ENCODE assay signal across 23 cellular contexts in the genomic region with DNA sequence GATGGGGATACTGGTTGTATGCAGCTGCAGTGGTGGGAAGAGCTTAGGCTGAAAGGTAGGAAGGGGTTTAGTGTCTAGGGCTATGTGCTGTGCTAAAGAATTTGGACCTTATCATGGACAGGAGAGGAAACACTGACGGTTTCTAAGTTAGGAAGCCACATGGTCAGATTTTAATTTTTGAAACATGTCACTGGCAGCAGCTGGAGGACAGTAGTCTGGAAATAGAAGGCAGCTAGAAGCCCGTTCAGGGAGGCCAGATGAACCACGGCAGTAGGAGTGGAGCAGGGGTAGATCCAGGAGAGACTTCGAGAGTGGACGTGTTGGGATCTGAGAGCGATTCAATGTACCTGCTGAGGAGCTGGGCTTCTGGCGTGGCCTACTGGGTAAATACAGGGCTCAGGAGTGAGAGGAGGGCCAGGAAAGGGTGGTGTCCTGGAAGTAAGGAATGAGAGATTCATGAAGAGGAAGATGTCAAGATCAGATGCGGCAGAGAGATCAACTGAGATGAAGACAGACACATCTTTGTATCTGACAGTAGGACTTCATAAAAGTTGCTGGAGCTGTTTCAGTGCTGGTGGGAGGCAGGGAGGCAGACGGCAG.
"Had no signal": no experiment of that assay in that cellular context is flagged by ENCODE, and none has a peak within 500 bp of the region (broad histone marks: within the 10 kb centered on the region; RNA-seq: fewer than 3 reads in every experiment).

No MANE protein-coding gene starts in this region.

- H3K27me3 ChIP-seq: ascending aorta, ovary, tibial artery had no signal

- H3K4me1 ChIP-seq: ascending aorta, gastroesophageal sphincter, tibial artery had no signal

- ATAC-seq: esophagus mucosa; gastroesophageal sphincter; sciatic nerve; stimulated activated memory B cell treated with anti-CD40 and anti-IgM and Interleukin-4, amounts not matched to agents 10 μg/mL and 1 μg/mL and 100 μg/mL, for 72 hours had no signal

- H3K9me3 Mint-ChIP-seq: activated naive CD4-positive, alpha-beta T cell treated with anti-CD3 and anti-CD28 coated beads, Interleukin-2, amount 50 U/mL, for 24 hours; immature natural killer cell; memory B cell; naive thymus-derived CD8-positive, alpha-beta T cell; stimulated activated memory B cell treated with anti-CD40 and anti-IgM and Interleukin-4, amounts not matched to agents 10 μg/mL and 1 μg/mL and 100 μg/mL, for 72 hours had no signal

- H3K36me3 ChIP-seq: ascending aorta, gastroesophageal sphincter, ovary, tibial artery had no signal

- H3K27me3 Mint-ChIP-seq: activated naive CD4-positive, alpha-beta T cell treated with anti-CD3 and anti-CD28 coated beads, Interleukin-2, amount 50 U/mL, for 24 hours; naive thymus-derived CD8-positive, alpha-beta T cell; stimulated activated memory B cell treated with anti-CD40 and anti-IgM and Interleukin-4, amounts not matched to agents 10 μg/mL and 1 μg/mL and 100 μg/mL, for 72 hours had no signal

- H3K27ac Mint-ChIP-seq: activated naive CD4-positive, alpha-beta T cell treated with anti-CD3 and anti-CD28 coated beads, Interleukin-2, amount 50 U/mL, for 24 hours; immature natural killer cell; memory B cell; naive thymus-derived CD8-positive, alpha-beta T cell; stimulated activated memory B cell treated with anti-CD40 and anti-IgM and Interleukin-4, amounts not matched to agents 10 μg/mL and 1 μg/mL and 100 μg/mL, for 72 hours had no signal

- H3K4me3 ChIP-seq: ascending aorta, gastroesophageal sphincter, mucosa of descending colon, ovary, tibial artery had no signal

- H3K27ac ChIP-seq: ascending aorta, gastroesophageal sphincter, ovary, tibial artery, VCaP had no signal

- DNase-seq: activated CD4-positive, alpha-beta T cell treated with anti-CD3 and anti-CD28 coated beads, Interleukin-2, amount 50 U/mL, for 1 hour; activated CD4-positive, CD25-positive, alpha-beta regulatory T cell treated with anti-CD3 and anti-CD28 coated beads, Interleukin-2, amount 50 U/mL, for 72 hours; activated CD8-positive, alpha-beta memory T cell treated with anti-CD3 and anti-CD28 coated beads, Interleukin-2, amount 50 U/mL, for 4 hours; activated effector memory CD4-positive, alpha-beta T cell treated with anti-CD3 and anti-CD28 coated beads, Interleukin-2, amount 50 U/mL, for 16 hours; activated T-cell treated with anti-CD3 and anti-CD28 coated beads, Interleukin-2, amount 50 U/mL, for 48 hours; cerebellar nuclear complex; cortex of kidney; immature natural killer cell; kidney glomerular epithelial cell; mucosa of descending colon; ovary; stimulated activated CD4-positive, alpha-beta T cell treated with anti-CD3 and anti-CD28 coated beads, Interleukin-4, amount 100 ng/mL, for 4 hours; T-helper 2 cell; tibial artery had no signal

- H3K9me3 ChIP-seq: ascending aorta, gastroesophageal sphincter, mucosa of descending colon, ovary, tibial artery had no signal

- H3K4me3 Mint-ChIP-seq: activated naive CD4-positive, alpha-beta T cell treated with anti-CD3 and anti-CD28 coated beads, Interleukin-2, amount 50 U/mL, for 24 hours; immature natural killer cell; memory B cell; naive thymus-derived CD8-positive, alpha-beta T cell; stimulated activated memory B cell treated with anti-CD40 and anti-IgM and Interleukin-4, amounts not matched to agents 10 μg/mL and 1 μg/mL and 100 μg/mL, for 72 hours had no signal

- H3K36me3 Mint-ChIP-seq: immature natural killer cell; memory B cell; stimulated activated memory B cell treated with anti-CD40 and anti-IgM and Interleukin-4, amounts not matched to agents 10 μg/mL and 1 μg/mL and 100 μg/mL, for 72 hours had no signal

- H3K4me1 Mint-ChIP-seq: immature natural killer cell had no signal
